Comparison of ENCODE assay signal across 1 cellular context in the genomic region with DNA sequence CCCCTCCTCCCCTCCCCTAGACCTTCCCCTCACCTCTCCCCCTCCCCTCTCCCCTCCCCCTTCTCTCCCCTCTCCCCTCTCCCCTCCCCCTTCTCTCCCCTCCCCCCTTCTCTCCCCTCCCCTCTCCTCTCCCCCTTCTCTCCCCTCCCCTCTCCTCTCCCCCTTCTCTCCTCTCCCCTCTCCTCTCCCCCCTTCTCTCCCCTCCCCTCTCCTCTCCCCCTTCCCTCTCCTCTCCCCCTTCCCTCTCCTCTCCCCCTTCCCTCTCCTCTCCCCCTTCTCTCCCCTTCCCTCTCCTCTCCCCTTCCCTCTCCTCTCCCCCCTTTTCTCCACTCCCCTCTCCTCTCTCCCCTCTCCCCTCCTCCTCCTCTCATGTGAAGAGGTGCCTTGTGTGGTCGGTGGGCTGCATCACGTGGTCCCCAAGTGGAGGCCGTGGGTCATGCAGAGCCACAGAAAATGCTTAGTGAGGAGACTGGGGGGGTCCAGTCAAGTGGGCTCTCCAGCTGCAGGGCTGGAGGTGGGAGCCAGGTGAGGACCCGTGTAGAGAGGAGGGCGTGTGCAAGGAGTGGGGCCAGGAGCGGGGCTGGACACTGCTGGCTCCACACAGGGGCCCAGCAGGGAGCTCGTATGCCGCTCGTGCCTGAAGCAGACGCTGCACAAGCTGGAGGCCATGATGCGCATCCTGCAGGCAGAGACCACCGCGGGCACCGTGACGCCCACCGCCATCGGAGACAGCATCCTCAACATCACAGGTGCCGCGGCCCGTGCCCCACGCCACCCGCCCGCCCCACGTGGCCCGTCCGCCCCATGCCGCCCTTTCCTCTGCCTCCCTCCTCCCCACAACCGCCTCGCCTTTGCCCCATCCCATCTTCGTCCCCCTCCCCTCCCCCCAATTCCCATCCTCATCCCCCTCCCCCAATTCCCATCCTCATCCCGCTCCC.
TF ChIP-seq lines count a peak whose summit lies in the region.

No MANE protein-coding gene starts in this region.

TF ChIP-seq in HepG2, 621 proteins besides CTCF, POLR2A, EP300 and RAD21:
- TF ChIP-seq PCBP1 (IDR thresholded peaks at IDR 0.05; ENCODE audit: borderline replicate concordance, low read depth, low read length) (peak; percentile 93), ZSCAN25 (CRISPR knock-in tag; IDR thresholded peaks at IDR 0.05) (0 out of 2 replicates have a peak, but pooled peaks have one; percentile 28), HNRNPK (IDR thresholded peaks at IDR 0.05; ENCODE audit: low read depth, low read length, poor library complexity, severe bottlenecking) (peak; percentile 95), PCBP2 (optimal IDR thresholded peaks at IDR 0.05; ENCODE audit: low read depth, low read length, poor library complexity, severe bottlenecking) (peak; percentile 99)
